ENCODE assay signal across 8 cellular contexts in the genomic region with DNA sequence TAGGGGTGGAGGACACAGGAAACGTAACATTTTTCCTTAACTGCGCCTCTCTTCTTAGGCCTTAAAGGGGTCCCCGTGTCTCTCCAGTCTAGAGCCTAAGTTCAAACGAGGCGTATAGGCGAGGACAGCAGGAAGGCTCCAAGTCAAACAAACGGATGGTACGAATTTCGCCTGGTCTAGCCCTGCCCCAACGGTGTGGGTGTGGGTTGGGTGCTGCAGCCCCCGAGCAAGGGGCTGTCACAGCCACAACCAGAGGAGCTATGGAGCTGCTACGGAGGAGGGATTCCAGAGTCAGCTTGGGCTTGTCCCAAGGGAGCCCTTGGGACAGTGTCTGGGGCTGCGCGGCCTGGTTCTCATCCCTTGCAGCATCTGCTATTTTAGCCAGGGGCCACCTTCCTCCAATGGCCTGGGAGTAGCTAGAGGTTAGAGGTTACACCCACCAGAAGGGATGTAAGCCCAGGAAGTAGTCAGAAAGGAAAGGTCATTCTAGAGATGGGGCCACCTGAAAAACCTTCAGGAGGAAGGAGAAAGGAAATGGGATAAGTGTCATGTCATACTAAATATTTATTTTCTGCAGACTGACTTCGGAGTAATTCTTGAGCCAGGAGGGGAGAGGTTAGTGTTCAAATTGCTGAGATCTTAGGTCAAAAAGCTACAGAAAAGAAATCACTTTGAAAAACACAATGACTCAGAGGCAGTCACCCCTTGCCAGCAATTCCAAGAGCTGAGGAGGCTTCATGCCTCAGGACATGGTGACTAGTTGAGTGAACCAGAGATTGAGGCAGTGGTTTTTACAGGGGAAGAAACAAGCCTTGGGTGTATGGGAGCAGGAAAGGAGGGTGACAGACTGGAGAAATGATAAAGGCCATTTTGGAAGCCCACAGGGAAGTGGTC. TPM values are rescaled to one million over a fixed set of nuclear protein-coding genes. Genes with fewer than 3 reads are reported as not detected.
DNase-seq lines count a peak whose midpoint lies in the region; ATAC-seq and TF ChIP-seq lines count a peak whose summit lies in the region.

No MANE protein-coding gene starts in this region.

- peak overlapping the region; percentile 51 for H3K27ac Mint-ChIP-seq in Calu3 (ENCODE audit: unreplicated experiment)
- H3K27ac Mint-ChIP-seq in activated naive CD8-positive, alpha-beta T cell, result peak overlapping the region; percentile 91

- TF ChIP-seq EP300 in sigmoid colon (IDR thresholded peaks at IDR 0.05), result no peak

- intact Hi-C loops in Calu3 (cut with micrococcal nuclease; ENCODE audit: unreplicated experiment) (loop anchor here (2.0 to 5.0 kb wide), 3 partner anchors 43 to 238 kb away; partner anchors contain the start of gene RING1), sigmoid colon (cut with DNase I) (loop anchor here (2.0 to 5.0 kb wide), 4 partner anchors 41 to 358 kb away; partner anchors contain the start of genes RING1, RXRB and SLC39A7)

- no peaks in the 10 kb centered on the region for H3K9me3 Mint-ChIP-seq in Calu3 (ENCODE audit: low read depth, unreplicated experiment)
- H3K9me3 Mint-ChIP-seq in activated naive CD8-positive, alpha-beta T cell (ENCODE audit: low read depth), result no peaks in the 10 kb centered on the region

- no peak for TF ChIP-seq POLR2A in sigmoid colon (IDR thresholded peaks at IDR 0.05)

- no peak for DNase-seq in Calu3
- peak; percentile 47 for DNase-seq in HS-27A (ENCODE audit: low read depth)
- DNase-seq in right atrium auricular region (ENCODE audit: low spot score), result no peak
- peak; percentile 68 for DNase-seq in sigmoid colon
- DNase-seq in occipital lobe (lab: John Stamatoyannopoulos, UW), result no peak

- H3K27ac ChIP-seq in right atrium auricular region (peak overlapping the region; percentile 93 to 95), sigmoid colon (peak overlapping the region; percentile 89 to 94 (median 94))

- H3K4me3 ChIP-seq in right atrium auricular region, result peak overlapping the region; percentile 48 to 62
- H3K4me3 ChIP-seq in sigmoid colon, result peak overlapping the region; percentile 37 to 64 (median 54)

- H3K36me3 ChIP-seq in right atrium auricular region, result no peaks in the 10 kb centered on the region
- peaks cover 0 to 22% (median 4%) of the 10 kb centered on the region in 4 donors for H3K36me3 ChIP-seq in sigmoid colon

- BruUV-seq in Calu3 (replicated peaks; lab: Mats Ljungman, UMichigan), result TSS peak; percentile 59

- no peak for TF ChIP-seq CTCF in Calu3 (IDR thresholded peaks at IDR 0.05; ENCODE audit: unreplicated experiment)
- TF ChIP-seq CTCF in right atrium auricular region (IDR thresholded peaks at IDR 0.05), result no peak
- no peak for TF ChIP-seq CTCF in sigmoid colon (IDR thresholded peaks at IDR 0.05)

- H3K9me3 ChIP-seq in right atrium auricular region, result no peaks in the 10 kb centered on the region
- H3K9me3 ChIP-seq in sigmoid colon, result no peaks in the 10 kb centered on the region

- CTCF ChIA-PET in Calu3 (lab: Charles Lee), result interaction anchor here (0.7 to 2.7 kb wide), 11 partner anchors 19 to 412 kb away, joined by 3 to 13 read pairs (median 5); partner anchors contain the start of genes RING1, RPS18, TAP2 and VPS52

- H3K4me1 ChIP-seq in right atrium auricular region (peaks cover 0 to 25% of the 10 kb centered on the region in 2 donors), sigmoid colon (peaks cover 0 to 27% (median 24%) of the 10 kb centered on the region in 4 donors)

- no peaks in the 10 kb centered on the region for H3K27me3 ChIP-seq in right atrium auricular region
- no peaks in the 10 kb centered on the region for H3K27me3 ChIP-seq in sigmoid colon

- 20% methylated on average over 15 of the region's 15 CpGs for WGBS in sigmoid colon, 2 donors

- peak overlapping the region; percentile 66 for H3K4me3 Mint-ChIP-seq in Calu3 (ENCODE audit: low read depth, unreplicated experiment)
- peak overlapping the region; percentile 90 for H3K4me3 Mint-ChIP-seq in activated naive CD8-positive, alpha-beta T cell

- H3K36me3 Mint-ChIP-seq in Calu3 (ENCODE audit: insufficient read depth, unreplicated experiment), result peaks cover 44% of the 10 kb centered on the region
- peaks cover 11% of the 10 kb centered on the region for H3K36me3 Mint-ChIP-seq in activated naive CD8-positive, alpha-beta T cell

- ATAC-seq in HG02870 (IDR thresholded peaks at IDR 0.05; ENCODE audit: unreplicated experiment) (no peak), GM19324 (IDR thresholded peaks at IDR 0.05; ENCODE audit: low FRiP score, unreplicated experiment) (no peak)

- H3K27me3 Mint-ChIP-seq in Calu3 (ENCODE audit: unreplicated experiment), result peaks cover 11% of the 10 kb centered on the region
- H3K27me3 Mint-ChIP-seq in activated naive CD8-positive, alpha-beta T cell, result no peaks in the 10 kb centered on the region

- peaks cover 26% of the 10 kb centered on the region for H3K4me1 Mint-ChIP-seq in Calu3 (ENCODE audit: low read depth, unreplicated experiment)
- peaks cover 32% of the 10 kb centered on the region for H3K4me1 Mint-ChIP-seq in activated naive CD8-positive, alpha-beta T cell (ENCODE audit: low read depth)

RNA-seq across cellular contexts. Expression of gene VPS52, which starts 21.7 kb away (rescaled TPM):
- total RNA-seq in Calu3 (2022) (99.7 and 104 TPM in 2 replicates), right atrium auricular region (10 to 100 TPM; 19.0 to 31.7 TPM), sigmoid colon (10 to 100 TPM; 26.2 to 44.6 (median 33.5) TPM), occipital lobe (35.1 TPM)
- polyA plus RNA-seq in sigmoid colon, result 10 to 100 TPM; 23.4 to 51.2 (median 26.4) TPM

RNA-seq across cellular contexts. Expression of gene RPS18, which starts 21.9 kb away (rescaled TPM):
- total RNA-seq in Calu3 (2022) (2,667 and 2,688 TPM in 2 replicates), right atrium auricular region (1,000 to 10,000 TPM; 1,188 to 1,719 TPM), sigmoid colon (1,000 to 10,000 TPM; 2,427 to 4,810 (median 4,005) TPM), occipital lobe (3,778 TPM)
- polyA plus RNA-seq in sigmoid colon, result 1,000 to 10,000 TPM; 3,648 to 7,566 (median 5,490) TPM

RNA-seq across cellular contexts. Expression of gene B3GALT4, which starts 26.9 kb away (rescaled TPM):
- 18.2 and 21.6 TPM in 2 replicates for total RNA-seq in Calu3 (2022)
- total RNA-seq in right atrium auricular region, result 10 to 100 TPM in 1 of 2 donors, 1 to 10 TPM in 1; 9.4 to 12.1 TPM
- 10 to 100 TPM in 3 of 4 donors, 1 to 10 TPM in 1; 7.2 to 22.2 (median 13.3) TPM for total RNA-seq in sigmoid colon
- polyA plus RNA-seq in sigmoid colon, result 10 to 100 TPM; 19.2 to 23.6 (median 21.7) TPM
- total RNA-seq in occipital lobe, result 12.5 TPM

RNA-seq across cellular contexts. Expression of gene WDR46, which starts 39.1 kb away (rescaled TPM):
- total RNA-seq in Calu3 (2022), result 124 and 125 TPM in 2 replicates
- total RNA-seq in right atrium auricular region, result 10 to 100 TPM; 22.5 to 30.9 TPM
- 10 to 100 TPM; 28.2 to 41.6 (median 37.4) TPM for total RNA-seq in sigmoid colon
- 10 to 100 TPM; 15.3 to 51.2 (median 30.0) TPM for polyA plus RNA-seq in sigmoid colon
- total RNA-seq in occipital lobe, result 42.6 TPM

RNA-seq across cellular contexts. Expression of gene PFDN6, which starts 39.4 kb away (rescaled TPM):
- total RNA-seq in Calu3 (2022) (141 and 168 TPM in 2 replicates), right atrium auricular region (10 to 100 TPM; 23.4 to 29.5 TPM), sigmoid colon (10 to 100 TPM in 3 of 4 donors, 1 to 10 TPM in 1; 7.5 to 56.1 (median 31.8) TPM), occipital lobe (27.0 TPM)
- 100 to 1,000 TPM; 131 to 173 (median 144) TPM for polyA plus RNA-seq in sigmoid colon

Comparison
In these comparisons a context has a peak if more than half of its experiments do, and no peak if none do; other contexts are left out.
1. DNase-seq: peak in HS-27A (single experiment) and sigmoid colon (single experiment); none in Calu3 (single experiment), right atrium auricular region (single experiment) and occipital lobe (single experiment).